In genomic region chr6:94278146-94278545, GRCh38 we compare ENCODE assay signal across 13 cellular contexts.
"Had no signal": no experiment of that assay in that cellular context is flagged by ENCODE, and none has a peak within 500 bp of the region (broad histone marks: within the 10 kb centered on the region; RNA-seq: fewer than 3 reads in every experiment).

No MANE protein-coding gene starts in this region.

- DNase-seq: dermis blood vessel endothelial cell; endodermal cell; erythroblast; foreskin keratinocyte; kidney; left cardiac atrium; naive thymus-derived CD4-positive, alpha-beta T cell; nephron progenitor cell; ovary; right cardiac atrium; stimulated activated CD4-positive, alpha-beta T cell treated with anti-CD3 and anti-CD28 coated beads, Interleukin-2, amount 100 ng/mL, for 48 hours; stimulated activated naive CD4-positive, alpha-beta T cell treated with Interleukin-2 at 50 U/mL for 16 hours; trophoblast cell had no signal

- ATAC-seq: foreskin keratinocyte; left cardiac atrium; naive thymus-derived CD4-positive, alpha-beta T cell; right cardiac atrium had no signal
